Comparison of ENCODE assay signal across 8 cellular contexts in genomic region chr11:44950625-44951472, GRCh38. TPM values are rescaled to one million over a fixed set of nuclear protein-coding genes. Genes with fewer than 3 reads are reported as not detected.
DNase-seq lines count a peak whose midpoint lies in the region; ATAC-seq, FAIRE-seq and TF ChIP-seq lines count a peak whose summit lies in the region.

TSS of gene TP53I11 (minus strand) at chr11:44950883. CDS start at chr11:44938335, 12,548 bp downstream.

- H3K36me3 Mint-ChIP-seq in CD4-positive, CD25-positive, alpha-beta regulatory T cell, result no peaks in the 10 kb centered on the region

- no peak for TF ChIP-seq POLR2A in K562 (conservative IDR thresholded peaks at IDR 0.05)

- no TSS peak for BruUV-seq in K562 (replicated peaks; lab: Mats Ljungman, UMichigan)

- POLR2A ChIA-PET in K562 (lab: Yijun Ruan, JAX), result interaction anchor here (0.5 kb wide), 1 partner anchor 8 kb away, joined by 3 read pairs; no protein-coding TSS in a partner anchor

- no peak within 1 kb of the TSS for H2AFZ ChIP-seq in K562 (ENCODE audit: low read depth, low read length)

- TF ChIP-seq CTCF in K562 (IDR thresholded peaks at IDR 0.05 in 2 of 3, conservative IDR thresholded peaks at IDR 0.05 in 1 of 3; ENCODE audit: insufficient read depth in 2 of 3, low read depth in 1 of 3, low read length in 3 of 3), result peak; percentile 35 to 54 (median 52); a peak in 5 of 6 replicates

- intact Hi-C loops in K562 (cut with micrococcal nuclease), result no loop called here

- H3K27me3 Mint-ChIP-seq in CD4-positive, CD25-positive, alpha-beta regulatory T cell, result peaks cover 7% of the 10 kb centered on the region

- H3K27ac Mint-ChIP-seq in CD4-positive, CD25-positive, alpha-beta regulatory T cell, result no peak within 1 kb of the TSS

- no peak for TF ChIP-seq RAD21 in K562 (CRISPR knock-in tag; conservative IDR thresholded peaks at IDR 0.05 in 1 of 2, IDR thresholded peaks at IDR 0.05 in 1 of 2)

- peaks cover 0 to 13% (median 7%) of the 10 kb centered on the region in 4 donors for H3K4me1 Mint-ChIP-seq in CD4-positive, CD25-positive, alpha-beta regulatory T cell

- peak; percentile 31 to 46 (median 39) for DNase-seq in CD4-positive, CD25-positive, alpha-beta regulatory T cell
- DNase-seq in HuH-7 (ENCODE audit: low spot score) (peak; percentile 81), T-helper 22 cell (ENCODE audit: low read depth) (peak; percentile 43), K562 (ENCODE audit: extremely low read depth in 1 of 4, low spot score in 3 of 4) (peak; percentile 58 to 93 (median 84)), SHP77 (lab: John Stamatoyannopoulos, UW) (no peak)

- H3K4me3 ChIP-seq in CD4-positive, CD25-positive, alpha-beta regulatory T cell (ENCODE audit: low read depth, low read length), result no peak within 1 kb of the TSS
- H3K4me3 ChIP-seq in K562, result peak within 1 kb of the TSS; percentile 16
- H3K4me3 ChIP-seq in iPS-15b (ENCODE audit: low read depth, low read length), result peak within 1 kb of the TSS; percentile 74
- H3K4me3 ChIP-seq in skeletal muscle tissue (ENCODE audit: low read length in 3 of 3), result peak within 1 kb of the TSS; percentile 71 to 75 (median 72)

- peaks cover 7% of the 10 kb centered on the region; the same call in 1 of the 2 replicates for H4K20me1 ChIP-seq in K562 (replicated peaks; ENCODE audit: control insufficient read depth, insufficient read depth, low read length)

- peaks cover 20% of the 10 kb centered on the region for H3K4me1 ChIP-seq in CD4-positive, CD25-positive, alpha-beta regulatory T cell (ENCODE audit: control insufficient read depth, insufficient read depth, low read length, poor library complexity, severe bottlenecking)
- peaks cover 0 to 22% of the 10 kb centered on the region in 2 experiments; a peak in 4 of 5 replicates for H3K4me1 ChIP-seq in K562 (replicated peaks in 1 of 2; ENCODE audit: control insufficient read depth in 2 of 2, insufficient read depth in 2 of 2, low read length in 2 of 2)
- peaks cover 28% of the 10 kb centered on the region for H3K4me1 ChIP-seq in iPS-15b (ENCODE audit: control insufficient read depth, insufficient read depth, low read length)
- H3K4me1 ChIP-seq in skeletal muscle tissue (ENCODE audit: control insufficient read depth in 3 of 3, insufficient read depth in 3 of 3, low read length in 3 of 3), result peaks cover 20 to 42% (median 39%) of the 10 kb centered on the region in 3 donors

- no peak for FAIRE-seq in K562 (lab: Jason Lieb, UNC)

- no peaks in the 10 kb centered on the region for H3K9me3 ChIP-seq in CD4-positive, CD25-positive, alpha-beta regulatory T cell (ENCODE audit: control insufficient read depth in 2 of 2, low read length in 2 of 2)
- H3K9me3 ChIP-seq in K562 (replicated peaks; ENCODE audit: control insufficient read depth, insufficient read depth, low read depth, low read length) (no peaks in the 10 kb centered on the region), iPS-15b (ENCODE audit: control insufficient read depth, insufficient read depth, low read length) (no peaks in the 10 kb centered on the region), skeletal muscle tissue (ENCODE audit: control insufficient read depth in 3 of 3, low read length in 3 of 3) (no peaks in the 10 kb centered on the region)

- no peaks in the 10 kb centered on the region for H3K79me2 ChIP-seq in K562 (ENCODE audit: control insufficient read depth, insufficient read depth, low read length)

- H3K27ac ChIP-seq in CD4-positive, CD25-positive, alpha-beta regulatory T cell (ENCODE audit: insufficient read depth, low read length, poor library complexity, severe bottlenecking), result no peak within 1 kb of the TSS
- H3K27ac ChIP-seq in K562 (ENCODE audit: extremely low read depth, low read depth, low read length), result no peak within 1 kb of the TSS
- peak within 1 kb of the TSS; percentile 56 for H3K27ac ChIP-seq in skeletal muscle tissue (ENCODE audit: low read depth, low read length)

- no peaks in the 10 kb centered on the region for H3K9me3 Mint-ChIP-seq in CD4-positive, CD25-positive, alpha-beta regulatory T cell

- no peaks in the 10 kb centered on the region for H3K36me3 ChIP-seq in CD4-positive, CD25-positive, alpha-beta regulatory T cell (ENCODE audit: control insufficient read depth, insufficient read depth, low read length)
- no peaks in the 10 kb centered on the region for H3K36me3 ChIP-seq in K562 (ENCODE audit: control insufficient read depth, insufficient read depth, low read length)
- H3K36me3 ChIP-seq in iPS-15b (ENCODE audit: control insufficient read depth, insufficient read depth, low read length), result peaks cover 10% of the 10 kb centered on the region
- no peaks in the 10 kb centered on the region for H3K36me3 ChIP-seq in skeletal muscle tissue (ENCODE audit: control insufficient read depth in 3 of 3, insufficient read depth in 3 of 3, low read length in 3 of 3)

- no peak within 1 kb of the TSS for H3K4me2 ChIP-seq in K562 (ENCODE audit: insufficient read depth, low read length)

- CTCF ChIA-PET in K562 (lab: Yijun Ruan, JAX; ENCODE audit: low intra/inter-chr PET ratio), result no interaction called here

- H3K9me1 ChIP-seq in K562 (ENCODE audit: control insufficient read depth, insufficient read depth, low read length), result no peaks in the 10 kb centered on the region

- peak within 1 kb of the TSS; percentile 82 to 90 (median 84) for H3K4me3 Mint-ChIP-seq in CD4-positive, CD25-positive, alpha-beta regulatory T cell

- in situ Hi-C loops in K562 (cut with MboI), result no loop called here

- no peaks in the 10 kb centered on the region for H3K27me3 ChIP-seq in CD4-positive, CD25-positive, alpha-beta regulatory T cell (ENCODE audit: control insufficient read depth, insufficient read depth, low read length)
- H3K27me3 ChIP-seq in K562 (ENCODE audit: control insufficient read depth in 2 of 2, insufficient read depth in 2 of 2, low read length in 2 of 2) (peaks cover 0 to 29% of the 10 kb centered on the region in 2 experiments; a peak in 2 of 5 replicates), iPS-15b (ENCODE audit: control insufficient read depth, insufficient read depth, low read length) (no peaks in the 10 kb centered on the region), skeletal muscle tissue (ENCODE audit: control insufficient read depth in 3 of 3, insufficient read depth in 3 of 3, low read length in 3 of 3) (peaks cover 0 to 6% (median 4%) of the 10 kb centered on the region in 3 donors)

- TF ChIP-seq EP300 in K562 (IDR thresholded peaks at IDR 0.05; ENCODE audit: low read length), result no peak

- ATAC-seq in CD4-positive, CD25-positive, alpha-beta regulatory T cell (ENCODE audit: low read depth in 2 of 2), result peak; percentile 62 to 65
- ATAC-seq in K562, result peak; percentile 80
- no peak for ATAC-seq in GM21360 (IDR thresholded peaks at IDR 0.05; ENCODE audit: unreplicated experiment)

- H3K9ac ChIP-seq in K562 (ENCODE audit: insufficient read depth in 1 of 2, low read depth in 2 of 2, low read length in 2 of 2) (no peak within 1 kb of the TSS), iPS-15b (ENCODE audit: low read depth, low read length) (peak within 1 kb of the TSS; percentile 70), skeletal muscle tissue (ENCODE audit: low read depth in 1 of 3, low read length in 3 of 3) (peak within 1 kb of the TSS; percentile 57 to 85 (median 70))

- 18% methylated on average over 26 of the region's 83 CpGs for WGBS in K562 (ENCODE audit: insufficient coverage, low coverage, missing lambda C conversion rate)

TF ChIP-seq in K562, 482 proteins besides CTCF, POLR2A, EP300 and RAD21 (continues in another document):
- TF ChIP-seq NFRKB (IDR thresholded peaks at IDR 0.05; ENCODE audit: low read depth), result no peak
- no peak for TF ChIP-seq RFX7 (CRISPR knock-in tag; IDR thresholded peaks at IDR 0.05)
- TF ChIP-seq ATF4 (CRISPR knock-in tag; IDR thresholded peaks at IDR 0.05), result no peak

RNA-seq across cellular contexts. Expression of gene TP53I11, which starts in this region (rescaled TPM):
- total RNA-seq in CD4-positive, CD25-positive, alpha-beta regulatory T cell, result 17.4 TPM
- 1 to 10 TPM; 2.0 to 8.5 (median 2.4) TPM for polyA plus RNA-seq in CD4-positive, CD25-positive, alpha-beta regulatory T cell
- 2.5 and 10.1 TPM in 2 replicates for total RNA-seq in K562 (2011; cell fraction: chromatin; rRNA removed; ENCODE audit: low replicate concordance)
- 2.9 and 5.0 TPM in 2 replicates for total RNA-seq in K562 (2011; cell fraction: nucleolus; rRNA removed)
- 4.4 and 8.5 TPM in 2 replicates for total RNA-seq in K562 (2011; cell fraction: nucleoplasm; rRNA removed)
- 0.82 and 1.2 TPM in 2 replicates for total RNA-seq in K562 (2014; rRNA removed)
- 0.25 and 0.32 TPM in 2 replicates for total RNA-seq in K562 (2014; rRNA removed; fragmentation: Illumina TruSeq; extraction: Trizol)
- total RNA-seq in K562 (2015; rRNA removed; fragmentation: Illumina TruSeq; extraction: Trizol), result 0.14 and 0.45 TPM in 2 replicates
- total RNA-seq in K562 (2021), result 1.4 TPM in 2 replicates
- polyA plus RNA-seq in K562 (2011; rRNA removed), result 2.5 and 3.0 TPM in 2 replicates
- 4.0 and 5.6 TPM in 2 replicates for polyA plus RNA-seq in K562 (2011; cell fraction: cytosol; rRNA removed)
- 7.9 and 11.7 TPM in 2 replicates for polyA plus RNA-seq in K562 (2011; cell fraction: nucleus; rRNA removed)
- polyA plus RNA-seq in K562 (2012), result 1.1 and 1.4 TPM in 2 replicates
- polyA plus RNA-seq in K562 (2014; fragmentation: Illumina TruSeq; extraction: Trizol), result 0.70 and 1.3 TPM in 2 replicates
- polyA plus RNA-seq in K562 (2014; fragmentation: Nextera tagmentation; extraction: Ambion mirVana), result not detected
- polyA plus RNA-seq in K562 (2014; rRNA removed), result 0.70 and 2.5 TPM in 2 replicates
- 2.3 and 3.0 TPM in 2 replicates for polyA minus RNA-seq in K562 (2011; rRNA and poly(A)+ RNA removed)
- 3.3 and 5.7 TPM in 2 replicates for polyA minus RNA-seq in K562 (2011; cell fraction: cytosol; rRNA and poly(A)+ RNA removed)
- polyA minus RNA-seq in K562 (2011; cell fraction: nucleus; rRNA and poly(A)+ RNA removed), result 9.4 and 11.0 TPM in 2 replicates
- total RNA-seq in skeletal muscle tissue, result 6.8 TPM

Comparison
In these comparisons a context has a peak if more than half of its experiments do, and no peak if none do; other contexts are left out.
1. DNase-seq: peak in CD4-positive, CD25-positive, alpha-beta regulatory T cell (3 of 3), HuH-7 (single experiment), T-helper 22 cell (single experiment) and K562 (4 of 4); none in SHP77 (0 of 2).
2. H3K9ac ChIP-seq: peak in iPS-15b (single experiment) and skeletal muscle tissue (3 of 3); none in K562 (0 of 2).